ENCODE assay signal across 1 cellular context in the genomic region with DNA sequence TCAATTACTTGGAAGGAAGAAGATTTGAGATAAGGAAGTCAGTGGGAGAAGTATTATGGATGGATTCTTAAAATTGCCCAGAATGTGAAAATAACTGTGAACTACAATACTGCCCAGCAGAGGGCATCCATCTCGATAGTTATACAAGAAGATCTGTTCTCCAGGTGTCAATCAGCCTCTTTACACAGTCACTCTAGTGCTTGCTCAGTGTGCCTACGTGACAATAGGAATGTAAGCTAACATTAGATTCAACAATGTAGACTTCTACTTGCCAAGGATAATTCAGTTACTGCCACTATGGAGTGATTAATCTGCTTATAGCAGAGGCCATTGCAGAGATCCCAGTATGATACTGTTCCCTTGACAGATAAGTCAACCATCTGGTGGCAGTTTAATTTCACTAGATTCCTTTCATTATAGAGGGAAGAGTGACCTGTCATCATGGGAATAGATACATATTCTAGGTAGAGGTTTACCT.
TF ChIP-seq lines count a peak whose summit lies in the region.

No MANE protein-coding gene starts in this region.

TF ChIP-seq in HepG2, 621 proteins besides CTCF, POLR2A, EP300 and RAD21:
- no peak for TF ChIP-seq SP2 (CRISPR knock-in tag; IDR thresholded peaks at IDR 0.05)
- TF ChIP-seq ATAD3A (CRISPR knock-in tag; IDR thresholded peaks at IDR 0.05): no peak
- TF ChIP-seq SOX5 (CRISPR knock-in tag; IDR thresholded peaks at IDR 0.05; ENCODE audit: borderline replicate concordance): peak; percentile 29; the same call in 1 of the 2 replicates
- TF ChIP-seq FOXA1 (IDR thresholded peaks at IDR 0.05): no peak
- peak; percentile 34; the same call in 1 of the 2 replicates for TF ChIP-seq FOXA1 (CRISPR knock-in tag; IDR thresholded peaks at IDR 0.05)
- no peak for TF ChIP-seq PLRG1 (conservative IDR thresholded peaks at IDR 0.05)
- no peak for TF ChIP-seq NR2C2 (CRISPR knock-in tag; IDR thresholded peaks at IDR 0.05; ENCODE audit: borderline replicate concordance)
- no peak for TF ChIP-seq ZSCAN25 (CRISPR knock-in tag; IDR thresholded peaks at IDR 0.05)
- TF ChIP-seq MED1 (CRISPR knock-in tag; IDR thresholded peaks at IDR 0.05): peak; percentile 31; the same call in 1 of the 2 replicates
- peak; percentile 55; the same call in 1 of the 2 replicates for TF ChIP-seq TBX3 (IDR thresholded peaks at IDR 0.05; ENCODE audit: borderline replicate concordance)
- TF ChIP-seq ZNF317 (CRISPR knock-in tag; IDR thresholded peaks at IDR 0.05): 0 out of 2 replicates have a peak, but pooled peaks have one; percentile 32
- TF ChIP-seq PAF1 (CRISPR knock-in tag; IDR thresholded peaks at IDR 0.05): no peak
- peak; percentile 32; the same call in 1 of the 2 replicates for TF ChIP-seq SAP130 (CRISPR knock-in tag; IDR thresholded peaks at IDR 0.05; ENCODE audit: low read depth)
- TF ChIP-seq ZNF263 (CRISPR knock-in tag; IDR thresholded peaks at IDR 0.05): no peak
- peak; percentile 44; the same call in 1 of the 2 replicates for TF ChIP-seq MEIS2 (CRISPR knock-in tag; IDR thresholded peaks at IDR 0.05)
- TF ChIP-seq MEIS1 (CRISPR knock-in tag; IDR thresholded peaks at IDR 0.05; ENCODE audit: borderline replicate concordance): peak; percentile 65; the same call in 1 of the 2 replicates
- TF ChIP-seq, protein P1, sequence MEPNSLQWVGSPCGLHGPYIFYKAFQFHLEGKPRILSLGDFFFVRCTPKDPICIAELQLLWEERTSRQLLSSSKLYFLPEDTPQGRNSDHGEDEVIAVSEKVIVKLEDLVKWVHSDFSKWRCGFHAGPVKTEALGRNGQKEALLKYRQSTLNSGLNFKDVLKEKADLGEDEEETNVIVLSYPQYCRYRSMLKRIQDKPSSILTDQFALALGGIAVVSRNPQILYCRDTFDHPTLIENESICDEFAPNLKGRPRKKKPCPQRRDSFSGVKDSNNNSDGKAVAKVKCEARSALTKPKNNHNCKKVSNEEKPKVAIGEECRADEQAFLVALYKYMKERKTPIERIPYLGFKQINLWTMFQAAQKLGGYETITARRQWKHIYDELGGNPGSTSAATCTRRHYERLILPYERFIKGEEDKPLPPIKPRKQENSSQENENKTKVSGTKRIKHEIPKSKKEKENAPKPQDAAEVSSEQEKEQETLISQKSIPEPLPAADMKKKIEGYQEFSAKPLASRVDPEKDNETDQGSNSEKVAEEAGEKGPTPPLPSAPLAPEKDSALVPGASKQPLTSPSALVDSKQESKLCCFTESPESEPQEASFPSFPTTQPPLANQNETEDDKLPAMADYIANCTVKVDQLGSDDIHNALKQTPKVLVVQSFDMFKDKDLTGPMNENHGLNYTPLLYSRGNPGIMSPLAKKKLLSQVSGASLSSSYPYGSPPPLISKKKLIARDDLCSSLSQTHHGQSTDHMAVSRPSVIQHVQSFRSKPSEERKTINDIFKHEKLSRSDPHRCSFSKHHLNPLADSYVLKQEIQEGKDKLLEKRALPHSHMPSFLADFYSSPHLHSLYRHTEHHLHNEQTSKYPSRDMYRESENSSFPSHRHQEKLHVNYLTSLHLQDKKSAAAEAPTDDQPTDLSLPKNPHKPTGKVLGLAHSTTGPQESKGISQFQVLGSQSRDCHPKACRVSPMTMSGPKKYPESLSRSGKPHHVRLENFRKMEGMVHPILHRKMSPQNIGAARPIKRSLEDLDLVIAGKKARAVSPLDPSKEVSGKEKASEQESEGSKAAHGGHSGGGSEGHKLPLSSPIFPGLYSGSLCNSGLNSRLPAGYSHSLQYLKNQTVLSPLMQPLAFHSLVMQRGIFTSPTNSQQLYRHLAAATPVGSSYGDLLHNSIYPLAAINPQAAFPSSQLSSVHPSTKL (CRISPR knock-in tag; IDR thresholded peaks at IDR 0.05): peak; percentile 42; the same call in 1 of the 2 replicates
- peak; percentile 80; the same call in 1 of the 2 replicates for TF ChIP-seq SMC3 (IDR thresholded peaks at IDR 0.05; ENCODE audit: low read length)
- TF ChIP-seq SOX13 (IDR thresholded peaks at IDR 0.05): no peak
- peak in 1 of 2 experiments; percentile 24; a peak in 1 of 4 replicates for TF ChIP-seq SOX13 (CRISPR knock-in tag; conservative IDR thresholded peaks at IDR 0.05 in 1 of 2, IDR thresholded peaks at IDR 0.05 in 1 of 2)
- no peak for TF ChIP-seq ZNF792 (CRISPR knock-in tag; IDR thresholded peaks at IDR 0.05)
- TF ChIP-seq, protein P2, sequence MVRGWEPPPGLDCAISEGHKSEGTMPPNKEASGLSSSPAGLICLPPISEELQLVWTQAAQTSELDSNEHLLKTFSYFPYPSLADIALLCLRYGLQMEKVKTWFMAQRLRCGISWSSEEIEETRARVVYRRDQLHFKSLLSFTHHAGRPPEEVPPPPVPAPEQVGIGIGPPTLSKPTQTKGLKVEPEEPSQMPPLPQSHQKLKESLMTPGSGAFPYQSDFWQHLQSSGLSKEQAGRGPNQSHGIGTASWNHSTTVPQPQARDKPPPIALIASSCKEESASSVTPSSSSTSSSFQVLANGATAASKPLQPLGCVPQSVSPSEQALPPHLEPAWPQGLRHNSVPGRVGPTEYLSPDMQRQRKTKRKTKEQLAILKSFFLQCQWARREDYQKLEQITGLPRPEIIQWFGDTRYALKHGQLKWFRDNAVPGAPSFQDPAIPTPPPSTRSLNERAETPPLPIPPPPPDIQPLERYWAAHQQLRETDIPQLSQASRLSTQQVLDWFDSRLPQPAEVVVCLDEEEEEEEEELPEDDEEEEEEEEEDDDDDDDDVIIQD (CRISPR knock-in tag; IDR thresholded peaks at IDR 0.05; ENCODE audit: low read depth): peak; percentile 42; the same call in 1 of the 2 replicates
- TF ChIP-seq CREB1 (IDR thresholded peaks at IDR 0.05): no peak
- peak; percentile 43; the same call in 1 of the 2 replicates for TF ChIP-seq CREB1 (CRISPR knock-in tag; IDR thresholded peaks at IDR 0.05)
- TF ChIP-seq, protein P3, sequence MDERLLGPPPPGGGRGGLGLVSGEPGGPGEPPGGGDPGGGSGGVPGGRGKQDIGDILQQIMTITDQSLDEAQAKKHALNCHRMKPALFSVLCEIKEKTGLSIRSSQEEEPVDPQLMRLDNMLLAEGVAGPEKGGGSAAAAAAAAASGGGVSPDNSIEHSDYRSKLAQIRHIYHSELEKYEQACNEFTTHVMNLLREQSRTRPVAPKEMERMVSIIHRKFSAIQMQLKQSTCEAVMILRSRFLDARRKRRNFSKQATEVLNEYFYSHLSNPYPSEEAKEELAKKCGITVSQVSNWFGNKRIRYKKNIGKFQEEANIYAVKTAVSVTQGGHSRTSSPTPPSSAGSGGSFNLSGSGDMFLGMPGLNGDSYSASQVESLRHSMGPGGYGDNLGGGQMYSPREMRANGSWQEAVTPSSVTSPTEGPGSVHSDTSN (CRISPR knock-in tag; IDR thresholded peaks at IDR 0.05): peak; percentile 85
- peak; percentile 40 for TF ChIP-seq TEAD3 (CRISPR knock-in tag; optimal IDR thresholded peaks at IDR 0.05; ENCODE audit: borderline replicate concordance)
- TF ChIP-seq, protein P4, sequence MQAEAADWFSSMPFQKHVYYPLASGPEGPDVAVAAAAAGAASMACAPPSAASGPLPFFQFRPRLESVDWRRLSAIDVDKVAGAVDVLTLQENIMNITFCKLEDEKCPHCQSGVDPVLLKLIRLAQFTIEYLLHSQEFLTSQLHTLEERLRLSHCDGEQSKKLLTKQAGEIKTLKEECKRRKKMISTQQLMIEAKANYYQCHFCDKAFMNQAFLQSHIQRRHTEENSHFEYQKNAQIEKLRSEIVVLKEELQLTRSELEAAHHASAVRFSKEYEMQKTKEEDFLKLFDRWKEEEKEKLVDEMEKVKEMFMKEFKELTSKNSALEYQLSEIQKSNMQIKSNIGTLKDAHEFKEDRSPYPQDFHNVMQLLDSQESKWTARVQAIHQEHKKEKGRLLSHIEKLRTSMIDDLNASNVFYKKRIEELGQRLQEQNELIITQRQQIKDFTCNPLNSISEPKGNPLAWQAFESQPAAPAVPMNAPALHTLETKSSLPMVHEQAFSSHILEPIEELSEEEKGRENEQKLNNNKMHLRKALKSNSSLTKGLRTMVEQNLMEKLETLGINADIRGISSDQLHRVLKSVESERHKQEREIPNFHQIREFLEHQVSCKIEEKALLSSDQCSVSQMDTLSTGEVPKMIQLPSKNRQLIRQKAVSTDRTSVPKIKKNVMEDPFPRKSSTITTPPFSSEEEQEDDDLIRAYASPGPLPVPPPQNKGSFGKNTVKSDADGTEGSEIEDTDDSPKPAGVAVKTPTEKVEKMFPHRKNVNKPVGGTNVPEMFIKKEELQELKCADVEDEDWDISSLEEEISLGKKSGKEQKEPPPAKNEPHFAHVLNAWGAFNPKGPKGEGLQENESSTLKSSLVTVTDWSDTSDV (CRISPR knock-in tag; IDR thresholded peaks at IDR 0.05): no peak
- TF ChIP-seq SALL2 (CRISPR knock-in tag; IDR thresholded peaks at IDR 0.05): no peak
- TF ChIP-seq STAG1 (CRISPR knock-in tag; IDR thresholded peaks at IDR 0.05): peak; percentile 52
- peak; percentile 45; the same call in 1 of the 2 replicates for TF ChIP-seq HHEX (CRISPR knock-in tag; IDR thresholded peaks at IDR 0.05)
- peak; percentile 22; the same call in 1 of the 2 replicates for TF ChIP-seq FOXA3 (CRISPR knock-in tag; IDR thresholded peaks at IDR 0.05)
